ENCODE assay signal across 1 cellular context in genomic region chr3:47855461-47856383, GRCh38.
TF ChIP-seq lines count a peak whose summit lies in the region.

No MANE protein-coding gene starts in this region.

TF ChIP-seq in HEK293T, 16 proteins besides CTCF, POLR2A, EP300 and RAD21 (continued from another document):
- TF ChIP-seq, protein P1, sequence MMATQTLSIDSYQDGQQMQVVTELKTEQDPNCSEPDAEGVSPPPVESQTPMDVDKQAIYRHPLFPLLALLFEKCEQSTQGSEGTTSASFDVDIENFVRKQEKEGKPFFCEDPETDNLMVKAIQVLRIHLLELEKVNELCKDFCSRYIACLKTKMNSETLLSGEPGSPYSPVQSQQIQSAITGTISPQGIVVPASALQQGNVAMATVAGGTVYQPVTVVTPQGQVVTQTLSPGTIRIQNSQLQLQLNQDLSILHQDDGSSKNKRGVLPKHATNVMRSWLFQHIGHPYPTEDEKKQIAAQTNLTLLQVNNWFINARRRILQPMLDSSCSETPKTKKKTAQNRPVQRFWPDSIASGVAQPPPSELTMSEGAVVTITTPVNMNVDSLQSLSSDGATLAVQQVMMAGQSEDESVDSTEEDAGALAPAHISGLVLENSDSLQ (IDR thresholded peaks at IDR 0.05): no peak
- TF ChIP-seq TARDBP (IDR thresholded peaks at IDR 0.05) (no peak), CTBP1 (IDR thresholded peaks at IDR 0.05; ENCODE audit: borderline replicate concordance) (no peak), FOXA1 (IDR thresholded peaks at IDR 0.05) (no peak), ARNT (IDR thresholded peaks at IDR 0.05) (no peak), FOXK2 (IDR thresholded peaks at IDR 0.05) (no peak), SUZ12 (IDR thresholded peaks at IDR 0.05) (no peak)
